ENCODE assay signal across 10 cellular contexts in genomic region chr13:23201870-23202269, GRCh38. TPM values are rescaled to one million over a fixed set of nuclear protein-coding genes. Genes with fewer than 3 reads are reported as not detected.
"Had no signal": no experiment of that assay in that cellular context is flagged by ENCODE, and none has a peak within 500 bp of the region (broad histone marks: within the 10 kb centered on the region; RNA-seq: fewer than 3 reads in every experiment).

No MANE protein-coding gene starts in this region.

- H3K4me3 ChIP-seq: GM23248, GM23338, HAP-1 had no signal

- H3K4me3 Mint-ChIP-seq: GM23338, H9, HFFc6 had no signal

- H3K4me1 Mint-ChIP-seq: GM23338, H9 had no signal

- H3K4me2 ChIP-seq: GM23338 had no signal

- H3K4me1 ChIP-seq: HAP-1 had no signal

- H3K9me3 ChIP-seq: HAP-1 had no signal

- H3K27ac ChIP-seq: GM23248 had no signal

- DNase-seq: GOT3, H7, H9, HCEC 1CT, HFFc6 had no signal

- H3K9ac ChIP-seq: GM23248 had no signal

- ATAC-seq: GM23338, HCT116 had no signal

- H2AFZ ChIP-seq: GM23248, GM23338 had no signal

- H3K9me3 Mint-ChIP-seq: HFFc6 had no signal

- H3K36me3 ChIP-seq: HAP-1 had no signal

- H3K27ac Mint-ChIP-seq: GM23338, H9, HFFc6 had no signal

RNA-seq across cellular contexts. Expression of gene SGCG, which starts 21.1 kb away (rescaled TPM):
- total RNA-seq: GM23338, H1, H7, H9, HFFc6 had no signal
- polyA plus RNA-seq: GM23338 had no signal
